Comparison of ENCODE assay signal across 1 cellular context in genomic region chr19:46924874-46925547, GRCh38.
A peak's percentile ranks its signal among the peaks of the same experiment; 100 is the strongest.
TF ChIP-seq lines count a peak whose summit lies in the region.

No MANE protein-coding gene starts in this region.

TF ChIP-seq in HepG2, 621 proteins besides CTCF, POLR2A, EP300 and RAD21 (continued from another document):
- TF ChIP-seq POLR2G (IDR thresholded peaks at IDR 0.05; ENCODE audit: low read depth, low read length) = 0 out of 2 replicates have a peak, but pooled peaks have one; percentile 16
- TF ChIP-seq, protein P1, sequence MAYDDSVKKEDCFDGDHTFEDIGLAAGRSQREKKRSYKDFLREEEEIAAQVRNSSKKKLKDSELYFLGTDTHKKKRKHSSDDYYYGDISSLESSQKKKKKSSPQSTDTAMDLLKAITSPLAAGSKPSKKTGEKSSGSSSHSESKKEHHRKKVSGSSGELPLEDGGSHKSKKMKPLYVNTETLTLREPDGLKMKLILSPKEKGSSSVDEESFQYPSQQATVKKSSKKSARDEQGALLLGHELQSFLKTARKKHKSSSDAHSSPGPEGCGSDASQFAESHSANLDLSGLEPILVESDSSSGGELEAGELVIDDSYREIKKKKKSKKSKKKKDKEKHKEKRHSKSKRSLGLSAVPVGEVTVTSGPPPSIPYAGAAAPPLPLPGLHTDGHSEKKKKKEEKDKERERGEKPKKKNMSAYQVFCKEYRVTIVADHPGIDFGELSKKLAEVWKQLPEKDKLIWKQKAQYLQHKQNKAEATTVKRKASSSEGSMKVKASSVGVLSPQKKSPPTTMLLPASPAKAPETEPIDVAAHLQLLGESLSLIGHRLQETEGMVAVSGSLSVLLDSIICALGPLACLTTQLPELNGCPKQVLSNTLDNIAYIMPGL (CRISPR knock-in tag; IDR thresholded peaks at IDR 0.05; ENCODE audit: borderline replicate concordance in 1 of 2, low read depth in 1 of 2) = 0 out of 4 replicates have a peak, but pooled peaks of 1 of the 2 experiments have one; percentile 9
- TF ChIP-seq ZNF350 (CRISPR knock-in tag; IDR thresholded peaks at IDR 0.05; ENCODE audit: borderline replicate concordance, low read depth) = 0 out of 2 replicates have a peak, but pooled peaks have one; percentile 21
- TF ChIP-seq, protein P2, sequence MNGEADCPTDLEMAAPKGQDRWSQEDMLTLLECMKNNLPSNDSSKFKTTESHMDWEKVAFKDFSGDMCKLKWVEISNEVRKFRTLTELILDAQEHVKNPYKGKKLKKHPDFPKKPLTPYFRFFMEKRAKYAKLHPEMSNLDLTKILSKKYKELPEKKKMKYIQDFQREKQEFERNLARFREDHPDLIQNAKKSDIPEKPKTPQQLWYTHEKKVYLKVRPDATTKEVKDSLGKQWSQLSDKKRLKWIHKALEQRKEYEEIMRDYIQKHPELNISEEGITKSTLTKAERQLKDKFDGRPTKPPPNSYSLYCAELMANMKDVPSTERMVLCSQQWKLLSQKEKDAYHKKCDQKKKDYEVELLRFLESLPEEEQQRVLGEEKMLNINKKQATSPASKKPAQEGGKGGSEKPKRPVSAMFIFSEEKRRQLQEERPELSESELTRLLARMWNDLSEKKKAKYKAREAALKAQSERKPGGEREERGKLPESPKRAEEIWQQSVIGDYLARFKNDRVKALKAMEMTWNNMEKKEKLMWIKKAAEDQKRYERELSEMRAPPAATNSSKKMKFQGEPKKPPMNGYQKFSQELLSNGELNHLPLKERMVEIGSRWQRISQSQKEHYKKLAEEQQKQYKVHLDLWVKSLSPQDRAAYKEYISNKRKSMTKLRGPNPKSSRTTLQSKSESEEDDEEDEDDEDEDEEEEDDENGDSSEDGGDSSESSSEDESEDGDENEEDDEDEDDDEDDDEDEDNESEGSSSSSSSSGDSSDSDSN (CRISPR knock-in tag; IDR thresholded peaks at IDR 0.05) = peak; percentile 25; the same call in 1 of the 2 replicates
- 0 out of 2 replicates have a peak, but pooled peaks have one; percentile 24 for TF ChIP-seq ZNF512 (CRISPR knock-in tag; IDR thresholded peaks at IDR 0.05)
- no peak for TF ChIP-seq STAT5B (CRISPR knock-in tag; IDR thresholded peaks at IDR 0.05)
- TF ChIP-seq, protein P3, sequence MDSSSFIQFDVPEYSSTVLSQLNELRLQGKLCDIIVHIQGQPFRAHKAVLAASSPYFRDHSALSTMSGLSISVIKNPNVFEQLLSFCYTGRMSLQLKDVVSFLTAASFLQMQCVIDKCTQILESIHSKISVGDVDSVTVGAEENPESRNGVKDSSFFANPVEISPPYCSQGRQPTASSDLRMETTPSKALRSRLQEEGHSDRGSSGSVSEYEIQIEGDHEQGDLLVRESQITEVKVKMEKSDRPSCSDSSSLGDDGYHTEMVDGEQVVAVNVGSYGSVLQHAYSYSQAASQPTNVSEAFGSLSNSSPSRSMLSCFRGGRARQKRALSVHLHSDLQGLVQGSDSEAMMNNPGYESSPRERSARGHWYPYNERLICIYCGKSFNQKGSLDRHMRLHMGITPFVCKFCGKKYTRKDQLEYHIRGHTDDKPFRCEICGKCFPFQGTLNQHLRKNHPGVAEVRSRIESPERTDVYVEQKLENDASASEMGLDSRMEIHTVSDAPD (CRISPR knock-in tag; IDR thresholded peaks at IDR 0.05) = 0 out of 2 replicates have a peak, but pooled peaks have one; percentile 19
- TF ChIP-seq, protein P4, sequence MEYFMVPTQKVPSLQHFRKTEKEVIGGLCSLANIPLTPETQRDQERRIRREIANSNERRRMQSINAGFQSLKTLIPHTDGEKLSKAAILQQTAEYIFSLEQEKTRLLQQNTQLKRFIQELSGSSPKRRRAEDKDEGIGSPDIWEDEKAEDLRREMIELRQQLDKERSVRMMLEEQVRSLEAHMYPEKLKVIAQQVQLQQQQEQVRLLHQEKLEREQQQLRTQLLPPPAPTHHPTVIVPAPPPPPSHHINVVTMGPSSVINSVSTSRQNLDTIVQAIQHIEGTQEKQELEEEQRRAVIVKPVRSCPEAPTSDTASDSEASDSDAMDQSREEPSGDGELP (IDR thresholded peaks at IDR 0.05; ENCODE audit: borderline replicate concordance, low read depth) = peak; percentile 44; the same call in 1 of the 2 replicates
